In genomic region chr2:105866439-105867170, GRCh38 we compare ENCODE assay signal across 15 cellular contexts.
A peak's percentile ranks its signal among the peaks of the same experiment; 100 is the strongest.
DNase-seq lines count a peak whose midpoint lies in the region; ATAC-seq and TF ChIP-seq lines count a peak whose summit lies in the region.
"Had no signal": no experiment of that assay in that cellular context is flagged by ENCODE, and none has a peak within 500 bp of the region (broad histone marks: within the 10 kb centered on the region; RNA-seq: fewer than 3 reads in every experiment).

No MANE protein-coding gene starts in this region.

- H3K27ac ChIP-seq in fibroblast of lung (ENCODE audit: insufficient read depth, low read length), result peak overlapping the region; percentile 52
- no peak overlapping the region for H3K27ac ChIP-seq in suprapubic skin
- H3K27ac ChIP-seq: heart left ventricle, ovary, SK-N-MC had no signal

- no peaks in the 10 kb centered on the region for H3K27me3 ChIP-seq in fibroblast of lung (ENCODE audit: control insufficient read depth, insufficient read depth, low read length)
- no peaks in the 10 kb centered on the region for H3K27me3 ChIP-seq in suprapubic skin
- H3K27me3 ChIP-seq: heart left ventricle, ovary had no signal

- H2AFZ ChIP-seq in fibroblast of lung (ENCODE audit: low read length), result no peak overlapping the region

- H3K4me1 ChIP-seq in fibroblast of lung (ENCODE audit: control insufficient read depth, extremely low read depth, insufficient read depth, low read length) (peaks cover 30% of the 10 kb centered on the region), suprapubic skin (peaks cover 34% of the 10 kb centered on the region)

- H3K9ac ChIP-seq in fibroblast of lung (ENCODE audit: insufficient read depth, low read length), result no peak overlapping the region

- DNase-seq in ELR (ENCODE audit: low read depth) (peak; percentile 20), fibroblast of lung (ENCODE audit: low read depth in 2 of 2) (peak; percentile 64 to 84), retina (peak; percentile 47), NCI-H1930 (lab: John Stamatoyannopoulos, UW) (no peak), suprapubic skin (ENCODE audit: low spot score in 2 of 2) (no peak), NCI-H1417 (lab: John Stamatoyannopoulos, UW) (no peak)
- DNase-seq: activated CD4-positive, alpha-beta T cell treated with anti-CD3 and anti-CD28 coated beads for 36 hours; Calu3; heart left ventricle; NCI-H774; ovary; stimulated activated CD4-positive, alpha-beta T cell treated with anti-CD3 and anti-CD28 coated beads, Interleukin-2, amount 100 ng/mL, for 48 hours had no signal

- H3K9me3 ChIP-seq in fibroblast of lung (ENCODE audit: control insufficient read depth, insufficient read depth, low read depth, low read length) (no peaks in the 10 kb centered on the region), suprapubic skin (no peaks in the 10 kb centered on the region)
- H3K9me3 ChIP-seq: heart left ventricle, ovary had no signal

- ATAC-seq in SK-N-SH treated with all-trans-retinoic acid at 6 μM for 48 hours, result peak; percentile 50
- ATAC-seq in HG02623 (IDR thresholded peaks at IDR 0.05; ENCODE audit: unreplicated experiment), result no peak
- ATAC-seq: activated CD4-positive, alpha-beta T cell treated with anti-CD3 and anti-CD28 coated beads for 36 hours; heart left ventricle had no signal

- TF ChIP-seq EP300 in suprapubic skin (IDR thresholded peaks at IDR 0.05), result no peak

- H3K36me3 ChIP-seq in fibroblast of lung (ENCODE audit: control insufficient read depth, insufficient read depth, low read length), result no peaks in the 10 kb centered on the region
- no peaks in the 10 kb centered on the region for H3K36me3 ChIP-seq in suprapubic skin
- H3K36me3 ChIP-seq: ovary had no signal

- WGBS in suprapubic skin, result 79% methylated on average over 10 of the region's 10 CpGs

- TF ChIP-seq CTCF in fibroblast of lung (conservative IDR thresholded peaks at IDR 0.05 in 1 of 2, IDR thresholded peaks at IDR 0.05 in 1 of 2; ENCODE audit: low read depth in 1 of 2, low read length in 2 of 2) (no peak), suprapubic skin (IDR thresholded peaks at IDR 0.05) (no peak)

- no peak for TF ChIP-seq POLR2A in suprapubic skin (IDR thresholded peaks at IDR 0.05)

- no peak overlapping the region for H3K4me3 ChIP-seq in fibroblast of lung (replicated peaks in 1 of 4; ENCODE audit: control extremely low read depth in 1 of 4, insufficient read depth in 1 of 4, low read depth in 3 of 4, low read length in 4 of 4)
- H3K4me3 ChIP-seq in suprapubic skin, result no peak overlapping the region
- H3K4me3 ChIP-seq: heart left ventricle, ovary, SK-N-MC had no signal

- H4K20me1 ChIP-seq in fibroblast of lung (ENCODE audit: control insufficient read depth, extremely low read depth, insufficient read depth, low read length), result no peaks in the 10 kb centered on the region

- peak overlapping the region; percentile 72 for H3K4me2 ChIP-seq in fibroblast of lung (ENCODE audit: extremely low read depth, insufficient read depth, low read length)

- peaks cover 2% of the 10 kb centered on the region for H3K79me2 ChIP-seq in fibroblast of lung (ENCODE audit: control insufficient read depth, insufficient read depth, low read length)

TF ChIP-seq in SK-N-SH treated with all-trans-retinoic acid at 6 μM for 48 hours, 23 proteins besides CTCF, POLR2A, EP300 and RAD21:
- no peak for TF ChIP-seq ZC3H10 (CRISPR knock-in tag; IDR thresholded peaks at IDR 0.05)
- no peak for TF ChIP-seq OSR1 (CRISPR knock-in tag; IDR thresholded peaks at IDR 0.05)
- TF ChIP-seq GLIS3 (CRISPR knock-in tag; IDR thresholded peaks at IDR 0.05), result no peak
- no peak for TF ChIP-seq ZFP3 (CRISPR knock-in tag; IDR thresholded peaks at IDR 0.05)
- TF ChIP-seq SNAI2 (CRISPR knock-in tag; IDR thresholded peaks at IDR 0.05), result no peak
TF ChIP-seq in SK-N-SH treated with all-trans-retinoic acid at 6 μM for 48 hours: peak in this region for 0.

Comparison
In these comparisons a context has a peak if more than half of its experiments do, and no peak if none do; other contexts are left out.
1. DNase-seq: peak in ELR (single experiment), fibroblast of lung (2 of 2) and retina (single experiment); none in NCI-H1930 (0 of 2), suprapubic skin (0 of 2) and NCI-H1417 (0 of 3).